13 cellular contexts compared by ENCODE assay signal in genomic region chr4:139314047-139314800, GRCh38. TPM values are rescaled to one million over a fixed set of nuclear protein-coding genes. Genes with fewer than 3 reads are reported as not detected.
DNase-seq lines count a peak whose midpoint lies in the region; ATAC-seq and TF ChIP-seq lines count a peak whose summit lies in the region.
"Had no signal": no experiment of that assay in that cellular context is flagged by ENCODE, and none has a peak within 500 bp of the region (broad histone marks: within the 10 kb centered on the region; RNA-seq: fewer than 3 reads in every experiment).

No MANE protein-coding gene starts in this region.

- DNase-seq in activated naive CD4-positive, alpha-beta T cell treated with anti-CD3 and anti-CD28 coated beads, Interleukin-2, amount 10 ng/mL, durations not matched to agents 7 days and 5 days, result no peak
- DNase-seq in activated naive CD4-positive, alpha-beta T cell treated with anti-CD3 and anti-CD28 coated beads, Interleukin-2, amount 50 U/mL, for 16 hours, result no peak
- DNase-seq in T-cell (peak in 3 of 34 experiments; percentile 8 to 40 (median 10)), progenitor cell of endocrine pancreas (ENCODE audit: low spot score, unreplicated experiment) (no peak)
- DNase-seq in effector memory CD8-positive, alpha-beta T cell, result no peak
- DNase-seq in activated T-helper 2 cell treated with anti-CD3 and anti-CD28 coated beads, Interferon-gamma antibody, Interleukin-2, Interleukin-4, amounts not matched to agents 10 μg/mL and 5 μg/mL and 100 μg/mL, durations not matched to agents 14 hours and 24 hours and 36 hours (ENCODE audit: low spot score), result no peak
- DNase-seq in activated CD8-positive, alpha-beta memory T cell treated with anti-CD3 and anti-CD28 coated beads for 24 hours, result no peak
- DNase-seq: body of pancreas; effector CD4-positive, alpha-beta T cell; nucleus accumbens; stimulated activated CD4-positive, alpha-beta T cell treated with anti-CD3 and anti-CD28 coated beads, Interleukin-4, amount 100 ng/mL, for 4 hours; WERI-Rb-1 had no signal

- no peaks in the 10 kb centered on the region for H3K27me3 Mint-ChIP-seq in activated naive CD4-positive, alpha-beta T cell treated with anti-CD3 and anti-CD28 coated beads, Interleukin-2, amount 10 ng/mL, durations not matched to agents 7 days and 5 days
- H3K27me3 Mint-ChIP-seq in T-cell (no peaks in the 10 kb centered on the region), progenitor cell of endocrine pancreas (no peaks in the 10 kb centered on the region)
- no peaks in the 10 kb centered on the region for H3K27me3 Mint-ChIP-seq in effector memory CD8-positive, alpha-beta T cell
- H3K27me3 Mint-ChIP-seq in activated T-helper 2 cell treated with anti-CD3 and anti-CD28 coated beads, Interferon-gamma antibody, Interleukin-2, Interleukin-4, amounts not matched to agents 10 μg/mL and 5 μg/mL and 100 μg/mL, durations not matched to agents 14 hours and 24 hours and 36 hours (ENCODE audit: low read depth), result no peaks in the 10 kb centered on the region

- intact Hi-C loops in activated T-helper 2 cell treated with anti-CD3 and anti-CD28 coated beads, Interferon-gamma antibody, Interleukin-2, Interleukin-4, amounts not matched to agents 10 μg/mL and 5 μg/mL and 100 μg/mL, durations not matched to agents 14 hours and 24 hours and 36 hours (cut with micrococcal nuclease), result no loop called here

- TF ChIP-seq CTCF in progenitor cell of endocrine pancreas (IDR thresholded peaks at IDR 0.05; ENCODE audit: unreplicated experiment), result no peak

- H3K9me3 Mint-ChIP-seq in activated naive CD4-positive, alpha-beta T cell treated with anti-CD3 and anti-CD28 coated beads, Interleukin-2, amount 10 ng/mL, durations not matched to agents 7 days and 5 days, result no peaks in the 10 kb centered on the region
- H3K9me3 Mint-ChIP-seq in T-cell (no peaks in the 10 kb centered on the region), progenitor cell of endocrine pancreas (ENCODE audit: low read depth) (no peaks in the 10 kb centered on the region)
- no peaks in the 10 kb centered on the region for H3K9me3 Mint-ChIP-seq in effector memory CD8-positive, alpha-beta T cell
- peaks cover 4% of the 10 kb centered on the region for H3K9me3 Mint-ChIP-seq in activated T-helper 2 cell treated with anti-CD3 and anti-CD28 coated beads, Interferon-gamma antibody, Interleukin-2, Interleukin-4, amounts not matched to agents 10 μg/mL and 5 μg/mL and 100 μg/mL, durations not matched to agents 14 hours and 24 hours and 36 hours

- peak overlapping the region; percentile 83 for H3K27ac Mint-ChIP-seq in activated naive CD4-positive, alpha-beta T cell treated with anti-CD3 and anti-CD28 coated beads, Interleukin-2, amount 10 ng/mL, durations not matched to agents 7 days and 5 days
- H3K27ac Mint-ChIP-seq in T-cell (peak overlapping the region; percentile 86 to 89), progenitor cell of endocrine pancreas (peak overlapping the region; percentile 56)
- peak overlapping the region; percentile 83 to 86 for H3K27ac Mint-ChIP-seq in effector memory CD8-positive, alpha-beta T cell
- no peak overlapping the region for H3K27ac Mint-ChIP-seq in activated T-helper 2 cell treated with anti-CD3 and anti-CD28 coated beads, Interferon-gamma antibody, Interleukin-2, Interleukin-4, amounts not matched to agents 10 μg/mL and 5 μg/mL and 100 μg/mL, durations not matched to agents 14 hours and 24 hours and 36 hours

- ATAC-seq in T-cell (replicated peaks in 1 of 4) (peak; percentile 84 to 93 (median 88)), GM18517 (IDR thresholded peaks at IDR 0.05; ENCODE audit: unreplicated experiment) (no peak)
- peak; percentile 79 for ATAC-seq in effector memory CD8-positive, alpha-beta T cell (replicated peaks)
- ATAC-seq: body of pancreas had no signal

- peaks cover 13% of the 10 kb centered on the region for H3K36me3 Mint-ChIP-seq in activated naive CD4-positive, alpha-beta T cell treated with anti-CD3 and anti-CD28 coated beads, Interleukin-2, amount 10 ng/mL, durations not matched to agents 7 days and 5 days
- peaks cover 4% of the 10 kb centered on the region for H3K36me3 Mint-ChIP-seq in T-cell
- peaks cover 7% of the 10 kb centered on the region for H3K36me3 Mint-ChIP-seq in effector memory CD8-positive, alpha-beta T cell (ENCODE audit: insufficient read depth)
- peaks cover 3% of the 10 kb centered on the region for H3K36me3 Mint-ChIP-seq in progenitor cell of endocrine pancreas (ENCODE audit: insufficient read depth)
- peaks cover 34% of the 10 kb centered on the region for H3K36me3 Mint-ChIP-seq in activated T-helper 2 cell treated with anti-CD3 and anti-CD28 coated beads, Interferon-gamma antibody, Interleukin-2, Interleukin-4, amounts not matched to agents 10 μg/mL and 5 μg/mL and 100 μg/mL, durations not matched to agents 14 hours and 24 hours and 36 hours (ENCODE audit: low read depth)

- POLR2A ChIA-PET in T-cell (lab: Charles Lee), result no interaction called here

- no peak overlapping the region for H3K4me3 Mint-ChIP-seq in activated naive CD4-positive, alpha-beta T cell treated with anti-CD3 and anti-CD28 coated beads, Interleukin-2, amount 10 ng/mL, durations not matched to agents 7 days and 5 days
- H3K4me3 Mint-ChIP-seq in T-cell (peak overlapping the region; percentile 40 to 52 (median 47)), progenitor cell of endocrine pancreas (ENCODE audit: low read depth) (no peak overlapping the region)
- H3K4me3 Mint-ChIP-seq in effector memory CD8-positive, alpha-beta T cell, result peak overlapping the region; percentile 55 to 66
- H3K4me3 Mint-ChIP-seq in activated T-helper 2 cell treated with anti-CD3 and anti-CD28 coated beads, Interferon-gamma antibody, Interleukin-2, Interleukin-4, amounts not matched to agents 10 μg/mL and 5 μg/mL and 100 μg/mL, durations not matched to agents 14 hours and 24 hours and 36 hours (ENCODE audit: low read depth), result no peak overlapping the region

- CTCF ChIA-PET in activated naive CD4-positive, alpha-beta T cell treated with anti-CD3 and anti-CD28 coated beads, Interleukin-2, amount 10 ng/mL, durations not matched to agents 7 days and 5 days (lab: Charles Lee), result interaction anchor here (1.5 kb wide), 1 partner anchor 13 kb away, joined by 5 read pairs; the partner anchor contains the start of gene NAA15
- CTCF ChIA-PET in T-cell (lab: Charles Lee), result interaction anchor here in 1 of 2 donors (0.8 kb wide), 1 partner anchor 139 kb away, joined by 4 read pairs; no protein-coding TSS in a partner anchor

- peaks cover 56% of the 10 kb centered on the region for H3K4me1 Mint-ChIP-seq in activated naive CD4-positive, alpha-beta T cell treated with anti-CD3 and anti-CD28 coated beads, Interleukin-2, amount 10 ng/mL, durations not matched to agents 7 days and 5 days
- H3K4me1 Mint-ChIP-seq in T-cell, result peaks cover 75 to 79% (median 78%) of the 10 kb centered on the region in 3 donors
- peaks cover 46 to 63% of the 10 kb centered on the region in 2 donors for H3K4me1 Mint-ChIP-seq in effector memory CD8-positive, alpha-beta T cell (ENCODE audit: low read depth in 2 of 2)
- H3K4me1 Mint-ChIP-seq in progenitor cell of endocrine pancreas (ENCODE audit: low read depth), result peaks cover 8% of the 10 kb centered on the region
- H3K4me1 Mint-ChIP-seq in activated T-helper 2 cell treated with anti-CD3 and anti-CD28 coated beads, Interferon-gamma antibody, Interleukin-2, Interleukin-4, amounts not matched to agents 10 μg/mL and 5 μg/mL and 100 μg/mL, durations not matched to agents 14 hours and 24 hours and 36 hours (ENCODE audit: low read depth), result peaks cover 43% of the 10 kb centered on the region

RNA-seq across cellular contexts. Expression of gene NDUFC1, which starts 11.9 kb away (rescaled TPM):
- total RNA-seq in T-cell (10 to 100 TPM; 19.6 to 29.1 (median 26.8) TPM), progenitor cell of endocrine pancreas (47.4 and 52.0 TPM in 2 replicates)
- total RNA-seq in activated T-helper 2 cell treated with anti-CD3 and anti-CD28 coated beads, Interferon-gamma antibody, Interleukin-2, Interleukin-4, amounts not matched to agents 10 μg/mL and 5 μg/mL and 100 μg/mL, durations not matched to agents 14 hours and 24 hours and 36 hours, result 50.9 and 51.4 TPM in 2 replicates

RNA-seq across cellular contexts. Expression of gene NAA15, which starts 12.9 kb away (rescaled TPM):
- total RNA-seq in T-cell, result 10 to 100 TPM; 45.1 to 64.0 (median 50.7) TPM
- total RNA-seq in progenitor cell of endocrine pancreas, result 52.8 and 53.9 TPM in 2 replicates
- 86.7 and 97.4 TPM in 2 replicates for total RNA-seq in activated T-helper 2 cell treated with anti-CD3 and anti-CD28 coated beads, Interferon-gamma antibody, Interleukin-2, Interleukin-4, amounts not matched to agents 10 μg/mL and 5 μg/mL and 100 μg/mL, durations not matched to agents 14 hours and 24 hours and 36 hours

RNA-seq across cellular contexts. Expression of gene MGARP, which starts 34.2 kb away (rescaled TPM):
- under 1 TPM in 4 of 5 donors, not detected in 1; 0.25 to 0.61 (median 0.39) TPM for total RNA-seq in T-cell
- 0.22 TPM in 1 of 2 replicates, not detected in the other for total RNA-seq in progenitor cell of endocrine pancreas
- not detected in 2 replicates for total RNA-seq in activated T-helper 2 cell treated with anti-CD3 and anti-CD28 coated beads, Interferon-gamma antibody, Interleukin-2, Interleukin-4, amounts not matched to agents 10 μg/mL and 5 μg/mL and 100 μg/mL, durations not matched to agents 14 hours and 24 hours and 36 hours

Comparison
In these comparisons a context has a peak if more than half of its experiments do, and no peak if none do; other contexts are left out.
1. H3K4me3 Mint-ChIP-seq: peak in T-cell (3 of 3) and effector memory CD8-positive, alpha-beta T cell (2 of 2); none in activated naive CD4-positive, alpha-beta T cell treated with anti-CD3 and anti-CD28 coated beads, Interleukin-2, amount 10 ng/mL, durations not matched to agents 7 days and 5 days (single experiment), progenitor cell of endocrine pancreas (single experiment) and activated T-helper 2 cell treated with anti-CD3 and anti-CD28 coated beads, Interferon-gamma antibody, Interleukin-2, Interleukin-4, amounts not matched to agents 10 μg/mL and 5 μg/mL and 100 μg/mL, durations not matched to agents 14 hours and 24 hours and 36 hours (single experiment).